In the genomic region with DNA sequence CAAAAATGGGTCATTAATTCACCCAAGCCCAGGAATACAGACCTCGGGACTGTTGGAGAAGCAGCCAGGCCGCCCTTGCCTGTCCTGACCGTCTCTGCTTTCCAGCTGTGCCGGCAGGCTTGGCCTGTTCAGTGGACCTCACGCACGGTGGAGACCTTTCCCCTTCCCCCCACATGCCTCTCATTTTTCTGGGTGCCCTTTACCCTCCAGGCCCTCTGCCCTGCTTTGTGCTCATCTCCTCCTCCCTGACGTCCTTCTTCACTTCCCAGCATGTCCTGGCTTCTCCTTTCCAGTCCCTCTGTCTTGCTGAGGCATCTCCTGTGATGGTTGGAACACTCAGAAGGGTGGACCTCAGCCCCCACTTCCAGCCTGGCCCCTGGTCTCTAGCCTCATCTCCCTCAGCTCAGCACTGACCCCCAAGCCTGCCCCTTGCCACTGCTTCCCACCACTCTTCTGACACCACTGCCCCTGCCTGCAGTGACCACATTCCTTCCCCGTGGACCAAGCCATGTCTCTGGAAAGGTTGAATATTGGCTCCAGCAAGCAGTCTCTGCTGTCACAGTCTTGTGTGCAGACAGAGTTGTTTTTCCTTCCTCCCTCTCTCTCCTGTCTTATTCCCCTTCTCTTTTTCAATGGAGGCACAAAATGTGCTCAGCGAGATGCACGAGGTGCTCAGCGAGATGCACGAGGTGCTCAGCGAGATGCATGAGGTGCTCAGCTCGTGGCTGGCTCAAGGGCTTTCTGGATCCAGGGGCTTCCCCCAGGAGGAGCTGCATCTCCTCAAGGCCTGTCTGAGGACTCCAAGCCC, we compare ENCODE assay signal across 1 cellular context.
TF ChIP-seq lines count a peak whose summit lies in the region.

No MANE protein-coding gene starts in this region.

TF ChIP-seq in HepG2, 621 proteins besides CTCF, POLR2A, EP300 and RAD21 (continued from another document):
- TF ChIP-seq, protein P1, sequence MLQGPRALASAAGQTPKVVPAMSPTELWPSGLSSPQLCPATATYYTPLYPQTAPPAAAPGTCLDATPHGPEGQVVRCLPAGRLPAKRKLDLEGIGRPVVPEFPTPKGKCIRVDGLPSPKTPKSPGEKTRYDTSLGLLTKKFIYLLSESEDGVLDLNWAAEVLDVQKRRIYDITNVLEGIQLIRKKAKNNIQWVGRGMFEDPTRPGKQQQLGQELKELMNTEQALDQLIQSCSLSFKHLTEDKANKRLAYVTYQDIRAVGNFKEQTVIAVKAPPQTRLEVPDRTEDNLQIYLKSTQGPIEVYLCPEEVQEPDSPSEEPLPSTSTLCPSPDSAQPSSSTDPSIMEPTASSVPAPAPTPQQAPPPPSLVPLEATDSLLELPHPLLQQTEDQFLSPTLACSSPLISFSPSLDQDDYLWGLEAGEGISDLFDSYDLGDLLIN (CRISPR knock-in tag; IDR thresholded peaks at IDR 0.05; ENCODE audit: borderline replicate concordance): no peak
- TF ChIP-seq KLF11 (CRISPR knock-in tag; IDR thresholded peaks at IDR 0.05): no peak
- no peak for TF ChIP-seq ZNF589 (CRISPR knock-in tag; conservative IDR thresholded peaks at IDR 0.05)
- TF ChIP-seq, protein P2, sequence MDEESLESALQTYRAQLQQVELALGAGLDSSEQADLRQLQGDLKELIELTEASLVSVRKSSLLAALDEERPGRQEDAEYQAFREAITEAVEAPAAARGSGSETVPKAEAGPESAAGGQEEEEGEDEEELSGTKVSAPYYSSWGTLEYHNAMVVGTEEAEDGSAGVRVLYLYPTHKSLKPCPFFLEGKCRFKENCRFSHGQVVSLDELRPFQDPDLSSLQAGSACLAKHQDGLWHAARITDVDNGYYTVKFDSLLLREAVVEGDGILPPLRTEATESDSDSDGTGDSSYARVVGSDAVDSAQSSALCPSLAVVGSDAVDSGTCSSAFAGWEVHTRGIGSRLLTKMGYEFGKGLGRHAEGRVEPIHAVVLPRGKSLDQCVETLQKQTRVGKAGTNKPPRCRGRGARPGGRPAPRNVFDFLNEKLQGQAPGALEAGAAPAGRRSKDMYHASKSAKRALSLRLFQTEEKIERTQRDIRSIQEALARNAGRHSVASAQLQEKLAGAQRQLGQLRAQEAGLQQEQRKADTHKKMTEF (CRISPR knock-in tag; IDR thresholded peaks at IDR 0.05): no peak
TF ChIP-seq in HepG2: peak in this region for 71.
